Comparison of ENCODE assay signal across 8 cellular contexts in genomic region chr6:138692058-138692977, GRCh38.
DNase-seq lines count a peak whose midpoint lies in the region; ATAC-seq and TF ChIP-seq lines count a peak whose summit lies in the region.

No MANE protein-coding gene starts in this region.

- peaks cover 3% of the 10 kb centered on the region for H3F3A ChIP-seq in SK-N-SH (replicated peaks; ENCODE audit: insufficient read depth)

- H3K4me3 ChIP-seq in SK-N-SH (ENCODE audit: low read depth in 2 of 2, low read length in 1 of 2) (peak overlapping the region; percentile 43 to 51), adrenal gland (peak overlapping the region in 3 of 4 donors; percentile 0 to 99 (median 58))

- H3K4me2 ChIP-seq in SK-N-SH, result peak overlapping the region; percentile 28; the same call in 1 of the 2 replicates

- peak; percentile 64 for TF ChIP-seq CTCF in SK-N-SH (IDR thresholded peaks at IDR 0.05)
- peak; percentile 31 to 91 (median 68) for TF ChIP-seq CTCF in adrenal gland (IDR thresholded peaks at IDR 0.05)

- peaks cover 25% of the 10 kb centered on the region for H3K27me3 ChIP-seq in SK-N-SH (ENCODE audit: insufficient read depth)
- no peaks in the 10 kb centered on the region for H3K27me3 ChIP-seq in adrenal gland

- no peak for TF ChIP-seq RAD21 in SK-N-SH (IDR thresholded peaks at IDR 0.05; ENCODE audit: low read length)

- H3K9me3 ChIP-seq in SK-N-SH, result no peaks in the 10 kb centered on the region
- no peaks in the 10 kb centered on the region for H3K9me3 ChIP-seq in adrenal gland (replicated peaks in 1 of 3)

- H3K36me3 ChIP-seq in SK-N-SH (replicated peaks in 1 of 2; ENCODE audit: control insufficient read depth in 1 of 2, insufficient read depth in 2 of 2, low read length in 1 of 2), result no peaks in the 10 kb centered on the region
- H3K36me3 ChIP-seq in adrenal gland (replicated peaks in 1 of 2), result no peaks in the 10 kb centered on the region

- no peaks in the 10 kb centered on the region for H4K20me1 ChIP-seq in SK-N-SH (ENCODE audit: insufficient read depth)

- H3K4me1 ChIP-seq in SK-N-SH (ENCODE audit: control insufficient read depth in 1 of 2, insufficient read depth in 2 of 2, low read depth in 1 of 2, low read length in 1 of 2) (no peaks in the 10 kb centered on the region; a peak in 1 of 4 replicates), adrenal gland (replicated peaks in 1 of 2) (peaks cover 0 to 5% of the 10 kb centered on the region in 2 donors)

- CTCF ChIA-PET in SK-N-SH (lab: Yijun Ruan, JAX), result interaction anchor here (0.9 to 1.8 kb wide), 3 partner anchors 9 to 677 kb away, joined by 3 to 5 read pairs (median 4); no protein-coding TSS in a partner anchor

- 0% methylated on average over 9 of the region's 103 CpGs for WGBS in SK-N-SH (ENCODE audit: low lambda C conversion rate)
- 0 to 1% (median 0%) methylated on average over 3 to 103 of the region's 103 CpGs for WGBS in adrenal gland, 4 donors

- POLR2A ChIA-PET in SK-N-SH (lab: Yijun Ruan, JAX), result no interaction called here

- no peak overlapping the region for H3K27ac ChIP-seq in SK-N-SH (ENCODE audit: low read depth in 2 of 2, low read length in 1 of 2)
- H3K27ac ChIP-seq in adrenal gland, result peak overlapping the region in 4 of 5 donors; percentile 51 to 94 (median 76)

- H3K79me2 ChIP-seq in SK-N-SH (ENCODE audit: insufficient read depth), result no peaks in the 10 kb centered on the region

- peak; percentile 62 for DNase-seq in DMS79 treated with DMSO at 0.1 percent for 48 hours (lab: John Stamatoyannopoulos, UW)
- DNase-seq in HT-29 (ENCODE audit: low spot score), result peak; percentile 55
- DNase-seq in SK-N-SH, result peak; percentile 88
- DNase-seq in adrenal gland, result peak; percentile 57 to 76 (median 72)
- DNase-seq in left cardiac atrium, result peak; percentile 82
- peak; percentile 41 for DNase-seq in pons (ENCODE audit: low spot score)
- DNase-seq in cerebellar nuclear complex (lab: John Stamatoyannopoulos, UW), result no peak

- no peak for TF ChIP-seq EP300 in SK-N-SH (IDR thresholded peaks at IDR 0.05; ENCODE audit: borderline replicate concordance in 1 of 2, low read depth in 1 of 2, low read length in 1 of 2)

- no peak for TF ChIP-seq POLR2A in adrenal gland (IDR thresholded peaks at IDR 0.05)

- peak overlapping the region; percentile 56; the same call in 1 of the 2 replicates for H2AFZ ChIP-seq in SK-N-SH (ENCODE audit: low read depth)

- H3K9ac ChIP-seq in SK-N-SH, result no peak overlapping the region

- H3K9me2 ChIP-seq in SK-N-SH, result no peaks in the 10 kb centered on the region

- intact Hi-C loops in adrenal gland (cut with DNase I) (loop anchor here in 1 of 2 donors (10.0 kb wide), 1 partner anchor 62 kb away; no protein-coding TSS in a partner anchor), left cardiac atrium (cut with DNase I) (loop anchor here (2.0 to 10.0 kb wide), 2 partner anchors 72 to 74 kb away; no protein-coding TSS in a partner anchor)

- peak; percentile 59 for ATAC-seq in GM21381 (IDR thresholded peaks at IDR 0.05; ENCODE audit: unreplicated experiment)
- peak; percentile 82 to 87 for ATAC-seq in left cardiac atrium

TF ChIP-seq in SK-N-SH, 30 proteins besides CTCF, POLR2A, EP300 and RAD21:
- TF ChIP-seq SMC3 (IDR thresholded peaks at IDR 0.05; ENCODE audit: low read depth, low read length), result peak; percentile 17; the same call in 1 of the 2 replicates
- TF ChIP-seq IRF3 (IDR thresholded peaks at IDR 0.05; ENCODE audit: low read depth, low read length), result no peak

Comparison
In these comparisons a context has a peak if more than half of its experiments do, and no peak if none do; other contexts are left out.
1. DNase-seq: peak in DMS79 treated with DMSO at 0.1 percent for 48 hours (single experiment), HT-29 (single experiment), SK-N-SH (single experiment), adrenal gland (7 of 7), left cardiac atrium (single experiment) and pons (single experiment); none in cerebellar nuclear complex (0 of 2).
2. H3K27ac ChIP-seq: peak in adrenal gland (4 of 5); none in SK-N-SH (0 of 2).